ENCODE assay signal across 21 cellular contexts in the genomic region with DNA sequence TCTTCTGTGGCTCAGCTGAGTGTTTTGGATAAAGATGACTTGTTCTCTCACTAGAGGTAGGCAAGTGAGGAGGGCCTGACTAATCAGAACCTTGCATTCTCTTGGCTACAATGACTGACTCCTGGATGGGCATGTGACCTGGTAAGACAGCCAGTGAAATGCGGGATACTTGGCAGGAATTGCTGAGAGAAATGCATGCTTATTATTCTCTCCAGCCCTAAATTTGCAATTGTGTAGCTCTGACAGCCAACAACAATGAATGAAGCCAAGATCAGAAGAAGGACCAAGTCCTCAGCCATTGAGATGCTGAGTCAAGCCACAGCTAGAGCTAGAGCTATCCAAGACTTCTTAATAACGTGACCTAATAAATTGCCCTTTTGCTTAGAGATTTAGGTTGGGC.
DNase-seq lines count a peak whose midpoint lies in the region; ATAC-seq and TF ChIP-seq lines count a peak whose summit lies in the region.
"Had no signal": no experiment of that assay in that cellular context is flagged by ENCODE, and none has a peak within 500 bp of the region (broad histone marks: within the 10 kb centered on the region; RNA-seq: fewer than 3 reads in every experiment).

No MANE protein-coding gene starts in this region.

- H3K9me3 ChIP-seq in MG63: no peaks in the 10 kb centered on the region
- no peaks in the 10 kb centered on the region for H3K9me3 ChIP-seq in esophagus muscularis mucosa
- H3K9me3 ChIP-seq: BLaER1 had no signal

- intact Hi-C loops in esophagus muscularis mucosa (cut with DNase I): no loop called here

- H3K27me3 ChIP-seq in MG63: no peaks in the 10 kb centered on the region
- no peaks in the 10 kb centered on the region for H3K27me3 ChIP-seq in esophagus muscularis mucosa
- H3K27me3 ChIP-seq: BLaER1 had no signal

- H3K4me1 ChIP-seq in esophagus muscularis mucosa: peaks cover 6 to 16% (median 7%) of the 10 kb centered on the region in 4 donors
- H3K4me1 ChIP-seq: BLaER1 had no signal

- H3K4me3 ChIP-seq in MG63 (no peak overlapping the region), esophagus muscularis mucosa (no peak overlapping the region)
- H3K4me3 ChIP-seq: BLaER1 had no signal

- H3K27ac ChIP-seq in esophagus muscularis mucosa (replicated peaks in 1 of 4): no peak overlapping the region
- H3K27ac ChIP-seq: BLaER1 had no signal

- H3K4me3 Mint-ChIP-seq in activated T-cell treated with anti-CD3 and anti-CD28 coated beads, Interleukin-2, amount 50 U/mL, for 24 hours: no peak overlapping the region
- H3K4me3 Mint-ChIP-seq: CD8-positive, alpha-beta T cell had no signal

- TF ChIP-seq EP300 in esophagus muscularis mucosa (IDR thresholded peaks at IDR 0.05): no peak

- DNase-seq in Ammon's horn (ENCODE audit: low spot score): peak; percentile 14
- DNase-seq in MG63: peak; percentile 19
- DNase-seq in cerebellum (ENCODE audit: low spot score): peak; percentile 42
- peak; percentile 18 for DNase-seq in iPS-NIHi11 (ENCODE audit: low spot score)
- no peak for DNase-seq in activated T-cell treated with anti-CD3 and anti-CD28 coated beads, Interleukin-2, amount 50 U/mL, for 24 hours
- no peak for DNase-seq in activated naive CD4-positive, alpha-beta T cell treated with Interleukin-2 at 50 U/mL for 16 hours
- DNase-seq in esophagus muscularis mucosa (ENCODE audit: extremely low spot score): no peak
- DNase-seq: 8988T; CD8-positive, alpha-beta T cell; DMS79 treated with DMSO at 0.1 percent for 48 hours; GDM1; KG1; NCI-H1048; NCI-H1436 treated with DMSO at 0.1 percent for 48 hours; NCI-H2081; NCI-H510A treated with DMSO at 0.1 percent for 48 hours; NCI-H82 had no signal

- WGBS in esophagus muscularis mucosa: 77% methylated on average over 2 of the region's 2 CpGs

- H3K27me3 Mint-ChIP-seq in activated T-cell treated with anti-CD3 and anti-CD28 coated beads, Interleukin-2, amount 50 U/mL, for 24 hours: no peaks in the 10 kb centered on the region

- no peak for TF ChIP-seq CTCF in esophagus muscularis mucosa (IDR thresholded peaks at IDR 0.05)

- no peak for ATAC-seq in HG03175 (IDR thresholded peaks at IDR 0.05; ENCODE audit: unreplicated experiment)
- ATAC-seq: CD8-positive, alpha-beta T cell; HCT116; HepG2 had no signal

- H3K27ac Mint-ChIP-seq in activated T-cell treated with anti-CD3 and anti-CD28 coated beads, Interleukin-2, amount 50 U/mL, for 24 hours: no peak overlapping the region
- H3K27ac Mint-ChIP-seq: CD8-positive, alpha-beta T cell had no signal

- H3K4me1 Mint-ChIP-seq in activated T-cell treated with anti-CD3 and anti-CD28 coated beads, Interleukin-2, amount 50 U/mL, for 24 hours (ENCODE audit: low read depth): no peaks in the 10 kb centered on the region

- no peaks in the 10 kb centered on the region for H3K36me3 ChIP-seq in MG63
- H3K36me3 ChIP-seq in esophagus muscularis mucosa: no peaks in the 10 kb centered on the region
- H3K36me3 ChIP-seq: BLaER1 had no signal

- TF ChIP-seq POLR2A in esophagus muscularis mucosa (IDR thresholded peaks at IDR 0.05; ENCODE audit: low read depth): no peak

- peaks cover 6% of the 10 kb centered on the region for H3K9me3 Mint-ChIP-seq in activated T-cell treated with anti-CD3 and anti-CD28 coated beads, Interleukin-2, amount 50 U/mL, for 24 hours

- no peaks in the 10 kb centered on the region for H3K36me3 Mint-ChIP-seq in activated T-cell treated with anti-CD3 and anti-CD28 coated beads, Interleukin-2, amount 50 U/mL, for 24 hours (ENCODE audit: low read depth)
- H3K36me3 Mint-ChIP-seq: CD8-positive, alpha-beta T cell had no signal

Comparison
In these comparisons a context has a peak if more than half of its experiments do, and no peak if none do; other contexts are left out.
1. DNase-seq: peak in Ammon's horn (single experiment), MG63 (single experiment), cerebellum (single experiment) and iPS-NIHi11 (single experiment); none in activated T-cell treated with anti-CD3 and anti-CD28 coated beads, Interleukin-2, amount 50 U/mL, for 24 hours (single experiment), activated naive CD4-positive, alpha-beta T cell treated with Interleukin-2 at 50 U/mL for 16 hours (single experiment) and esophagus muscularis mucosa (single experiment).